Comparison of ENCODE assay signal across 17 cellular contexts in genomic region chr6:167162591-167162990, GRCh38. TPM values are rescaled to one million over a fixed set of nuclear protein-coding genes. Genes with fewer than 3 reads are reported as not detected.
DNase-seq lines count a peak whose midpoint lies in the region; ATAC-seq and TF ChIP-seq lines count a peak whose summit lies in the region.
"Had no signal": no experiment of that assay in that cellular context is flagged by ENCODE, and none has a peak within 500 bp of the region (broad histone marks: within the 10 kb centered on the region; RNA-seq: fewer than 3 reads in every experiment).

No MANE protein-coding gene starts in this region.

- 86% methylated on average over 12 of the region's 12 CpGs for WGBS in HUES64
- 94 to 98% methylated on average over 12 of the region's 12 CpGs for WGBS in endodermal cell (ENCODE audit: insufficient coverage in 1 of 2, insufficient read length in 1 of 2), 2 experiments

- H3K9me3 ChIP-seq in HUES64 (ENCODE audit: insufficient read depth, low read depth, low read length) (no peaks in the 10 kb centered on the region), endodermal cell (ENCODE audit: control insufficient read depth, low read length) (no peaks in the 10 kb centered on the region)
- H3K9me3 ChIP-seq: BLaER1, Caco-2 had no signal

- no peaks in the 10 kb centered on the region for H4K20me1 ChIP-seq in GM23338 (replicated peaks; ENCODE audit: insufficient read depth)
- H4K20me1 ChIP-seq: BLaER1 had no signal

- H3K79me2 ChIP-seq in GM23338 (replicated peaks; ENCODE audit: insufficient read depth) = no peaks in the 10 kb centered on the region

- H3K27ac ChIP-seq in GM23338 (ENCODE audit: low read depth) (peak overlapping the region; percentile 96), HUES64 (ENCODE audit: low read depth, low read length) (peak overlapping the region; percentile 73), endodermal cell (ENCODE audit: low read depth, low read length) (no peak overlapping the region)
- H3K27ac ChIP-seq: BLaER1 had no signal

- H3K36me3 Mint-ChIP-seq in GM23338 (ENCODE audit: low read depth) (peaks cover 15% of the 10 kb centered on the region; the same call in 2 of the 3 replicates), endodermal cell (ENCODE audit: low read depth) (no peaks in the 10 kb centered on the region)

- H3K27me3 Mint-ChIP-seq in GM23338 (ENCODE audit: insufficient read depth, low read depth, poor library complexity) (peaks cover 14% of the 10 kb centered on the region), endodermal cell (ENCODE audit: insufficient read depth) (peaks cover 1% of the 10 kb centered on the region)

- TF ChIP-seq CTCF in GM23338 (conservative IDR thresholded peaks at IDR 0.05; ENCODE audit: low read depth in 2 of 2) = no peak
- TF ChIP-seq CTCF in endodermal cell (conservative IDR thresholded peaks at IDR 0.05) = peak; percentile 31

- H3K4me1 Mint-ChIP-seq in GM23338 = peaks cover 48% of the 10 kb centered on the region
- H3K4me1 Mint-ChIP-seq in endodermal cell = peaks cover 25% of the 10 kb centered on the region
- H3K4me1 Mint-ChIP-seq: CD8-positive, alpha-beta memory T cell had no signal

- H3K27ac Mint-ChIP-seq in GM23338 (peak overlapping the region; percentile 95), endodermal cell (peak overlapping the region; percentile 76)
- H3K27ac Mint-ChIP-seq: CD8-positive, alpha-beta memory T cell had no signal

- H3K27me3 ChIP-seq in GM23338 (ENCODE audit: insufficient read depth) = no peaks in the 10 kb centered on the region
- H3K27me3 ChIP-seq in HUES64 (ENCODE audit: insufficient read depth, low read length) = no peaks in the 10 kb centered on the region
- H3K27me3 ChIP-seq in endodermal cell (ENCODE audit: control insufficient read depth, insufficient read depth, low read length, poor library complexity, severe bottlenecking) = no peaks in the 10 kb centered on the region
- H3K27me3 ChIP-seq: BLaER1 had no signal

- H3K4me3 Mint-ChIP-seq in GM23338 (no peak overlapping the region), endodermal cell (no peak overlapping the region)
- H3K4me3 Mint-ChIP-seq: CD8-positive, alpha-beta memory T cell had no signal

- H3K4me1 ChIP-seq in GM23338 (ENCODE audit: insufficient read depth) = peaks cover 32% of the 10 kb centered on the region
- peaks cover 34% of the 10 kb centered on the region for H3K4me1 ChIP-seq in HUES64 (ENCODE audit: insufficient read depth, low read length)
- H3K4me1 ChIP-seq in endodermal cell (ENCODE audit: control insufficient read depth, insufficient read depth, low read length) = no peaks in the 10 kb centered on the region

- H2AFZ ChIP-seq in GM23338 = no peak overlapping the region

- H3F3A ChIP-seq in GM23338 (replicated peaks; ENCODE audit: low read depth) = peaks cover 10% of the 10 kb centered on the region

- DNase-seq in GM23338 (ENCODE audit: low spot score) (peak; percentile 25), endodermal cell (peak; percentile 61), renal cortical epithelial cell (ENCODE audit: low read depth) (peak; percentile 2), mucosa of gallbladder (ENCODE audit: low spot score) (no peak), NCI-H1105 treated with DMSO at 0.1 percent for 48 hours (lab: John Stamatoyannopoulos, UW) (no peak)
- DNase-seq: 8988T; AML-193; CD8-positive, alpha-beta memory T cell; DND-41; GDM1; IMR-90; KBM-7 had no signal

- H3K9me3 Mint-ChIP-seq in GM23338 (peaks cover 5% of the 10 kb centered on the region; the same call in 1 of the 3 replicates), endodermal cell (no peaks in the 10 kb centered on the region)
- H3K9me3 Mint-ChIP-seq: CD8-positive, alpha-beta memory T cell had no signal

- peaks cover 37% of the 10 kb centered on the region for H3K9me2 ChIP-seq in GM23338 (ENCODE audit: insufficient read depth)

- H3K4me2 ChIP-seq in GM23338 = peak overlapping the region; percentile 22
- H3K4me2 ChIP-seq: BLaER1 had no signal

- ATAC-seq in GM23338 (no peak), GM21360 (IDR thresholded peaks at IDR 0.05; ENCODE audit: unreplicated experiment) (no peak)

- H3K36me3 ChIP-seq in GM23338 (ENCODE audit: insufficient read depth) (no peaks in the 10 kb centered on the region), HUES64 (ENCODE audit: insufficient read depth, low read length) (no peaks in the 10 kb centered on the region), endodermal cell (ENCODE audit: control insufficient read depth, insufficient read depth, low read length) (no peaks in the 10 kb centered on the region)
- H3K36me3 ChIP-seq: BLaER1 had no signal

- H3K4me3 ChIP-seq in GM23338 (no peak overlapping the region), HUES64 (ENCODE audit: low read length) (no peak overlapping the region), endodermal cell (ENCODE audit: low read length) (no peak overlapping the region)
- H3K4me3 ChIP-seq: BLaER1 had no signal

- 0 out of 2 replicates have a peak overlapping the region, but pooled peaks have one; percentile 15 for H3K9ac ChIP-seq in HUES64 (ENCODE audit: low read depth, low read length)
- H3K9ac ChIP-seq in endodermal cell (ENCODE audit: extremely low read depth, low read length, poor library complexity, severe bottlenecking) = no peak overlapping the region
- H3K9ac ChIP-seq: BLaER1 had no signal

TF ChIP-seq in GM23338, 12 proteins besides CTCF, POLR2A, EP300 and RAD21:
- TF ChIP-seq NANOG (IDR thresholded peaks at IDR 0.05; ENCODE audit: borderline replicate concordance) = no peak

RNA-seq across cellular contexts. Expression of gene GPR31, which starts 4.8 kb away (rescaled TPM):
- not detected in 2 replicates for total RNA-seq in GM23338 (2014; rRNA removed; shearing (Covaris generic))
- polyA plus RNA-seq in GM23338 (2016; fragmentation: Nextera tagmentation; extraction: Ambion mirVana) = not detected in 2 replicates
- polyA plus RNA-seq in HUES64 (2013, experiment 1 of 2) = not detected
- not detected for polyA plus RNA-seq in HUES64 (2013, experiment 2 of 2)
- not detected for total RNA-seq in endodermal cell
- polyA plus RNA-seq in endodermal cell (2013, experiment 1 of 2) = not detected
- not detected for polyA plus RNA-seq in endodermal cell (2013, experiment 2 of 2)
- not detected in 2 replicates for total RNA-seq in renal cortical epithelial cell
- not detected for total RNA-seq in mucosa of gallbladder
- total RNA-seq: Caco-2; CD8-positive, alpha-beta memory T cell; HT-29; IMR-90 had no signal
- polyA plus RNA-seq: CD8-positive, alpha-beta memory T cell; IMR-90 had no signal

RNA-seq across cellular contexts. Expression of gene CCR6, which starts 39.7 kb away (rescaled TPM):
- total RNA-seq in GM23338 (2014; rRNA removed; shearing (Covaris generic)) = not detected in 2 replicates
- not detected in 2 replicates for polyA plus RNA-seq in GM23338 (2016; fragmentation: Nextera tagmentation; extraction: Ambion mirVana)
- polyA plus RNA-seq in HUES64 (2013, experiment 1 of 2) = not detected
- polyA plus RNA-seq in HUES64 (2013, experiment 2 of 2) = not detected
- total RNA-seq in endodermal cell (not detected), renal cortical epithelial cell (not detected in 2 replicates), mucosa of gallbladder (1.3 TPM)
- not detected for polyA plus RNA-seq in endodermal cell (2013, experiment 1 of 2)
- polyA plus RNA-seq in endodermal cell (2013, experiment 2 of 2) = not detected
- total RNA-seq: Caco-2, IMR-90 had no signal
- polyA plus RNA-seq: IMR-90 had no signal

Comparison
In these comparisons a context has a peak if more than half of its experiments do, and no peak if none do; other contexts are left out.
1. DNase-seq: peak in GM23338 (single experiment), endodermal cell (single experiment) and renal cortical epithelial cell (single experiment); none in mucosa of gallbladder (single experiment) and NCI-H1105 treated with DMSO at 0.1 percent for 48 hours (single experiment).